In genomic region chr7:42527004-42527403, GRCh38 we compare ENCODE assay signal across 1 cellular context.
TF ChIP-seq lines count a peak whose summit lies in the region.

No MANE protein-coding gene starts in this region.

TF ChIP-seq in GM23338, 12 proteins besides CTCF, POLR2A, EP300 and RAD21 (continued from another document):
- TF ChIP-seq ZNF462 (CRISPR knock-in tag; IDR thresholded peaks at IDR 0.05) (no peak), EZH2phosphoT487 (IDR thresholded peaks at IDR 0.05; ENCODE audit: unreplicated experiment) (no peak), CREB1 (CRISPR knock-in tag; IDR thresholded peaks at IDR 0.05; ENCODE audit: low read depth) (no peak), POLR2AphosphoS5 (IDR thresholded peaks at IDR 0.05; ENCODE audit: low read depth) (no peak), ZNF114 (CRISPR knock-in tag; IDR thresholded peaks at IDR 0.05) (no peak), NANOG (IDR thresholded peaks at IDR 0.05; ENCODE audit: borderline replicate concordance) (no peak)
TF ChIP-seq in GM23338: peak in this region for 0.
